16 cellular contexts compared by ENCODE assay signal in the genomic region with DNA sequence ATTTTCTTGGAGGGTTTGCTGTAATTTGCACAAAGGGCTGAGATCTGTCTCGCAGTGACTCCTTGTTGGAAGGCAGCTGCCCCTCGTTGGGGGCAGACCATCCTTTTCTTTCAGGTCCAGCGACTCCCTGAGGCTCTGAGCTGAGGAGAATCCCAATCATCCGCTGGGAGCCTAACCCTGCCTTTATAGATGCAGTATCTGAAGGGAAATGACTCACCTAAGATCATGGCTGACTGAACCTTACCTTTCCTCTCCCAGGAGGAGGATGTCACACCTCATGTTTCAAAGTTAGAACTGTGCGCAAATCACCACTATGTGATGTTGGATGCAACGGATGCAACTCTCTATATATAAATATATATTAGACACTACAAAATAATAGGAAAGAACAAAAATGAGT. TPM values are rescaled to one million over a fixed set of nuclear protein-coding genes. Genes with fewer than 3 reads are reported as not detected.
DNase-seq lines count a peak whose midpoint lies in the region; ATAC-seq and TF ChIP-seq lines count a peak whose summit lies in the region.
"Had no signal": no experiment of that assay in that cellular context is flagged by ENCODE, and none has a peak within 500 bp of the region (broad histone marks: within the 10 kb centered on the region; RNA-seq: fewer than 3 reads in every experiment).

No MANE protein-coding gene starts in this region.

- H3K9me3 Mint-ChIP-seq in osteocyte (ENCODE audit: unreplicated experiment): no peaks in the 10 kb centered on the region
- H3K9me3 Mint-ChIP-seq: activated CD4-positive, alpha-beta T cell treated with anti-CD3 and anti-CD28 coated beads, Interleukin-2, amount 10 ng/mL, durations not matched to agents 7 days and 5 days; activated naive CD4-positive, alpha-beta T cell treated with anti-CD3 and anti-CD28 coated beads for 36 hours; T-cell had no signal

- peak; percentile 41 for DNase-seq in ELR (ENCODE audit: low read depth)
- peak; percentile 18 for DNase-seq in M059J (ENCODE audit: low read depth)
- peak; percentile 23 for DNase-seq in osteocyte (ENCODE audit: extremely low spot score, unreplicated experiment)
- no peak for DNase-seq in tibial artery
- DNase-seq in COLO829 (ENCODE audit: low spot score): no peak
- DNase-seq in SW 1271 (lab: John Stamatoyannopoulos, UW): no peak
- DNase-seq: activated CD4-positive, alpha-beta T cell treated with anti-CD3 and anti-CD28 coated beads, Interleukin-2, amount 10 ng/mL, durations not matched to agents 7 days and 5 days; activated naive CD4-positive, alpha-beta T cell treated with anti-CD3 and anti-CD28 coated beads for 36 hours; aorta; NCI-H345; stimulated activated CD4-positive, alpha-beta T cell treated with anti-CD3 and anti-CD28 coated beads, Interleukin-1b, Interleukin-23, amount 100 ng/mL, for 48 hours; T-cell; uterus had no signal

- no peak overlapping the region for H3K27ac Mint-ChIP-seq in osteocyte (ENCODE audit: unreplicated experiment)
- H3K27ac Mint-ChIP-seq: activated CD4-positive, alpha-beta T cell treated with anti-CD3 and anti-CD28 coated beads, Interleukin-2, amount 10 ng/mL, durations not matched to agents 7 days and 5 days; activated naive CD4-positive, alpha-beta T cell treated with anti-CD3 and anti-CD28 coated beads for 36 hours; T-cell had no signal

- peak; percentile 51 for ATAC-seq in esophagus mucosa
- ATAC-seq: sciatic nerve had no signal

- no peak overlapping the region for H3K4me3 ChIP-seq in tibial artery
- H3K4me3 ChIP-seq: BLaER1, uterus had no signal

- peaks cover 7% of the 10 kb centered on the region for H3K4me1 Mint-ChIP-seq in osteocyte (ENCODE audit: unreplicated experiment)

- intact Hi-C loops in tibial artery (cut with DNase I; ENCODE audit: low total_unique reads): no loop called here

- H3K4me1 ChIP-seq in tibial artery: peaks cover 0 to 17% (median 6%) of the 10 kb centered on the region in 4 donors
- H3K4me1 ChIP-seq: uterus had no signal

- no peak overlapping the region for H3K4me3 Mint-ChIP-seq in osteocyte (ENCODE audit: unreplicated experiment)
- H3K4me3 Mint-ChIP-seq: activated CD4-positive, alpha-beta T cell treated with anti-CD3 and anti-CD28 coated beads, Interleukin-2, amount 10 ng/mL, durations not matched to agents 7 days and 5 days; activated naive CD4-positive, alpha-beta T cell treated with anti-CD3 and anti-CD28 coated beads for 36 hours; T-cell had no signal

- no peak overlapping the region for H3K27ac ChIP-seq in tibial artery
- H3K27ac ChIP-seq: BLaER1, uterus had no signal

- no peaks in the 10 kb centered on the region for H3K9me3 ChIP-seq in tibial artery
- H3K9me3 ChIP-seq: BLaER1, uterus had no signal

- TF ChIP-seq CTCF in osteocyte (IDR thresholded peaks at IDR 0.05) (no peak), tibial artery (IDR thresholded peaks at IDR 0.05) (no peak)

- peaks cover 56% of the 10 kb centered on the region for H3K27me3 Mint-ChIP-seq in osteocyte (ENCODE audit: unreplicated experiment)

- H3K36me3 ChIP-seq in tibial artery: no peaks in the 10 kb centered on the region
- H3K36me3 ChIP-seq: BLaER1, uterus had no signal

- peaks cover 0 to 49% of the 10 kb centered on the region in 2 donors for H3K27me3 ChIP-seq in tibial artery

- H3K36me3 Mint-ChIP-seq in osteocyte (ENCODE audit: unreplicated experiment): no peaks in the 10 kb centered on the region
- H3K36me3 Mint-ChIP-seq: T-cell had no signal

RNA-seq across cellular contexts. Expression of a gene that starts 36.4 kb away (rescaled TPM):
- 10.6 and 14.4 TPM in 2 replicates for total RNA-seq in M059J (2014; rRNA removed; shearing (Covaris generic))
- total RNA-seq in esophagus mucosa: 35.8 TPM
- total RNA-seq in osteocyte: 31.9 and 32.2 TPM in 2 replicates

Comparison
In these comparisons a context has a peak if more than half of its experiments do, and no peak if none do; other contexts are left out.
1. DNase-seq: peak in ELR (single experiment), M059J (single experiment) and osteocyte (single experiment); none in tibial artery (0 of 2), COLO829 (single experiment) and SW 1271 (0 of 2).